ENCODE assay signal across 1 cellular context in genomic region chr19:55259540-55260210, GRCh38.
A peak's percentile ranks its signal among the peaks of the same experiment; 100 is the strongest.
TF ChIP-seq lines count a peak whose summit lies in the region.

No MANE protein-coding gene starts in this region.

TF ChIP-seq in K562, 482 proteins besides CTCF, POLR2A, EP300 and RAD21 (continued from another document and continues in another):
- TF ChIP-seq ZNF398 (CRISPR knock-in tag; IDR thresholded peaks at IDR 0.05) (no peak), TFE3 (CRISPR knock-in tag; IDR thresholded peaks at IDR 0.05) (0 out of 2 replicates have a peak, but pooled peaks have one; percentile 4), TCF3 (CRISPR knock-in tag; IDR thresholded peaks at IDR 0.05) (no peak), COPS2 (conservative IDR thresholded peaks at IDR 0.05) (no peak), ZEB2 (IDR thresholded peaks at IDR 0.05) (no peak), NUFIP1 (IDR thresholded peaks at IDR 0.05; ENCODE audit: partially characterized antibody) (no peak), ELF1 (tag; IDR thresholded peaks at IDR 0.05) (peak; percentile 41; the same call in 1 of the 2 replicates), CTBP1 (IDR thresholded peaks at IDR 0.05; ENCODE audit: borderline replicate concordance) (no peak), ZNF586 (CRISPR knock-in tag; conservative IDR thresholded peaks at IDR 0.05) (no peak), THRAP3 (IDR thresholded peaks at IDR 0.05; ENCODE audit: borderline replicate concordance) (no peak), JUND (IDR thresholded peaks at IDR 0.05; ENCODE audit: borderline replicate concordance, low read depth, low read length) (no peak), JUND (tag; IDR thresholded peaks at IDR 0.05; ENCODE audit: borderline replicate concordance, low read depth, low read length) (no peak), SREBF1 (IDR thresholded peaks at IDR 0.05; ENCODE audit: borderline replicate concordance, low read depth, low read length) (no peak), CUX1 (CRISPR knock-in tag; IDR thresholded peaks at IDR 0.05) (peak; percentile 65; the same call in 1 of the 2 replicates), ZNF23 (CRISPR knock-in tag; IDR thresholded peaks at IDR 0.05) (no peak), ZBTB17 (CRISPR knock-in tag; IDR thresholded peaks at IDR 0.05) (no peak), ZBTB43 (CRISPR knock-in tag; IDR thresholded peaks at IDR 0.05) (no peak), BCOR (IDR thresholded peaks at IDR 0.05) (0 out of 2 replicates have a peak, but pooled peaks have one; percentile 12), GTF2E2 (tag; IDR thresholded peaks at IDR 0.05) (peak; percentile 77; the same call in 1 of the 2 replicates), NFIC (IDR thresholded peaks at IDR 0.05) (no peak), KAT2B (IDR thresholded peaks at IDR 0.05; ENCODE audit: low read depth, low read length) (no peak), CBX1 (IDR thresholded peaks at IDR 0.05; ENCODE audit: low read depth) (no peak), MITF (IDR thresholded peaks at IDR 0.05) (no peak), CCAR2 (IDR thresholded peaks at IDR 0.05; ENCODE audit: low read depth, low read length) (no peak), PHB (CRISPR knock-in tag; IDR thresholded peaks at IDR 0.05) (no peak), PBX2 (CRISPR knock-in tag; IDR thresholded peaks at IDR 0.05; ENCODE audit: low read depth) (no peak), PBX2 (tag; conservative IDR thresholded peaks at IDR 0.05; ENCODE audit: low read depth) (no peak), HINFP (tag; conservative IDR thresholded peaks at IDR 0.05; ENCODE audit: low read depth) (no peak), FOXP1 (CRISPR knock-in tag; IDR thresholded peaks at IDR 0.05) (no peak), MED1 (CRISPR knock-in tag; IDR thresholded peaks at IDR 0.05; ENCODE audit: borderline replicate concordance) (no peak), ZNF197 (CRISPR knock-in tag; IDR thresholded peaks at IDR 0.05; ENCODE audit: low read depth) (no peak), HDAC1 (IDR thresholded peaks at IDR 0.05) (no peak; a peak in 1 of 4 replicates), FUS (optimal IDR thresholded peaks at IDR 0.05; ENCODE audit: low read depth, low read length) (no peak), MCM7 (IDR thresholded peaks at IDR 0.05) (no peak), PHF20 (IDR thresholded peaks at IDR 0.05; ENCODE audit: partially characterized antibody) (no peak), PKNOX1 (IDR thresholded peaks at IDR 0.05) (no peak), ZBTB8A (IDR thresholded peaks at IDR 0.05; ENCODE audit: partially characterized antibody) (no peak), KAT7 (CRISPR knock-in tag; IDR thresholded peaks at IDR 0.05; ENCODE audit: borderline replicate concordance) (no peak), ZNF561 (CRISPR knock-in tag; conservative IDR thresholded peaks at IDR 0.05) (no peak; the same call in 1 of the 2 replicates), ZBTB7A (IDR thresholded peaks at IDR 0.05; ENCODE audit: borderline replicate concordance, control insufficient read depth, low read depth, low read length) (no peak), GATAD2A (IDR thresholded peaks at IDR 0.05) (no peak), LARP7 (IDR thresholded peaks at IDR 0.05) (no peak), SPI1 (IDR thresholded peaks at IDR 0.05; ENCODE audit: borderline replicate concordance, low read depth, low read length) (no peak), FOXJ2 (tag; IDR thresholded peaks at IDR 0.05) (no peak), NR3C1 (CRISPR knock-in tag; IDR thresholded peaks at IDR 0.05) (no peak), PHB2 (IDR thresholded peaks at IDR 0.05; ENCODE audit: low read depth) (no peak), BRF1 (IDR thresholded peaks at IDR 0.05; ENCODE audit: borderline replicate concordance, extremely low read depth, insufficient read length) (no peak), ZNF518B (CRISPR knock-in tag; IDR thresholded peaks at IDR 0.05) (no peak)
